8 cellular contexts compared by ENCODE assay signal in the genomic region with DNA sequence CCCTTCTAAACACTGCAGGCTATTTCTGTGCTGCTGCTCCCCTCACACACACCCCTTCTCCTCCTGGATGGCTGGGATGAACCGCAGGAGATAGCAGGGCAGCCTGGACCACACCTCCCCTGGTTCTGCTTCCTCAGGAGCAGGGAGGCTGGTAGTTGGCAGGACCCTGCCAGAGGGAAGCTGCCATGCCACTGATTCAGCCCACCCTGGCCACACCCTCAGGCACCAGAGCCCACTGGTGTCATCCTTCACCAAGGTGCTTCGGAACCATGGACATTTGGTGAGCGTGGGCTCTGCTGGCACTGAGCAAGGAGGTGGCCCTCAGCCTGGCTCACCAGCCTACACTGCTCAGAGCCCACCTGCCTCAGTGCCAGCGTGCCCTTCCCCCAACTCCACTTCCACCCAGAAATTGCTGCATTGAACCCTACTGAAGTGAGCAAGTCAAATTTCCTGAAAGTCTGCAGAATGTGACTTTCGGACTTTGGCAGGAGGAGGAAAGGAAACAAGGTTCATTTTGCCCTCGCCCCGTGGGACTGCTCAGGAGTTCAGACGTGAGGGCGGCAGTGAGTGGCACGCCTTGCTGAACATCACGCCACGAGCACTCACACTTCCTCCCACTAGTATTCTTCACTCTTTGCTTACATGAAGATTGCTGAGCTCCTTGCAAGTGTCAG. TPM values are rescaled to one million over a fixed set of nuclear protein-coding genes. Genes with fewer than 3 reads are reported as not detected.
A peak's percentile ranks its signal among the peaks of the same experiment; 100 is the strongest.
DNase-seq lines count a peak whose midpoint lies in the region; ATAC-seq and TF ChIP-seq lines count a peak whose summit lies in the region.

No MANE protein-coding gene starts in this region.

- no peaks in the 10 kb centered on the region for H3K36me3 Mint-ChIP-seq in activated T-cell treated with anti-CD3 and anti-CD28 coated beads, Interleukin-2, amount 50 U/mL, for 72 hours (ENCODE audit: insufficient read depth in 2 of 2)
- H3K36me3 Mint-ChIP-seq in activated T-cell treated with anti-CD3 and anti-CD28 coated beads, Interleukin-2, amount 50 U/mL, for 4 hours (ENCODE audit: insufficient read depth) = no peaks in the 10 kb centered on the region
- no peaks in the 10 kb centered on the region for H3K36me3 Mint-ChIP-seq in naive B cell

- peaks cover 37% of the 10 kb centered on the region for H3K27me3 Mint-ChIP-seq in activated T-cell treated with anti-CD3 and anti-CD28 coated beads, Interleukin-2, amount 50 U/mL, for 72 hours (ENCODE audit: low read depth)
- peaks cover 37% of the 10 kb centered on the region for H3K27me3 Mint-ChIP-seq in activated T-cell treated with anti-CD3 and anti-CD28 coated beads, Interleukin-2, amount 50 U/mL, for 4 hours (ENCODE audit: low read depth)
- H3K27me3 Mint-ChIP-seq in naive B cell = no peaks in the 10 kb centered on the region

- H3K4me3 Mint-ChIP-seq in activated T-cell treated with anti-CD3 and anti-CD28 coated beads, Interleukin-2, amount 50 U/mL, for 72 hours = peak overlapping the region in 1 of 2 donors; percentile 70
- no peak overlapping the region for H3K4me3 Mint-ChIP-seq in activated T-cell treated with anti-CD3 and anti-CD28 coated beads, Interleukin-2, amount 50 U/mL, for 4 hours
- peak overlapping the region; percentile 50 to 92 (median 90) for H3K4me3 Mint-ChIP-seq in naive B cell

- peak; percentile 21 to 44 for ATAC-seq in activated T-cell treated with anti-CD3 and anti-CD28 coated beads, Interleukin-2, amount 50 U/mL, for 72 hours (replicated peaks in 1 of 2)
- ATAC-seq in activated T-cell treated with anti-CD3 and anti-CD28 coated beads, Interleukin-2, amount 50 U/mL, for 4 hours = no peak
- ATAC-seq in naive B cell (ENCODE audit: low read depth in 2 of 2) (peak; percentile 96 to 98), upper lobe of right lung (peak; percentile 26)

- H3K4me1 Mint-ChIP-seq in activated T-cell treated with anti-CD3 and anti-CD28 coated beads, Interleukin-2, amount 50 U/mL, for 72 hours (ENCODE audit: low read depth) = peaks cover 55% of the 10 kb centered on the region
- peaks cover 19% of the 10 kb centered on the region for H3K4me1 Mint-ChIP-seq in activated T-cell treated with anti-CD3 and anti-CD28 coated beads, Interleukin-2, amount 50 U/mL, for 4 hours (ENCODE audit: low read depth)
- peaks cover 36 to 71% (median 58%) of the 10 kb centered on the region in 3 donors for H3K4me1 Mint-ChIP-seq in naive B cell

- no peaks in the 10 kb centered on the region for H3K9me3 Mint-ChIP-seq in activated T-cell treated with anti-CD3 and anti-CD28 coated beads, Interleukin-2, amount 50 U/mL, for 72 hours
- no peaks in the 10 kb centered on the region for H3K9me3 Mint-ChIP-seq in activated T-cell treated with anti-CD3 and anti-CD28 coated beads, Interleukin-2, amount 50 U/mL, for 4 hours
- no peaks in the 10 kb centered on the region for H3K9me3 Mint-ChIP-seq in naive B cell

- TF ChIP-seq CTCF in epithelial cell of proximal tubule (conservative IDR thresholded peaks at IDR 0.05; ENCODE audit: low read depth, low read length) (no peak), upper lobe of right lung (IDR thresholded peaks at IDR 0.05) (no peak), RWPE1 (conservative IDR thresholded peaks at IDR 0.05; ENCODE audit: low read depth) (no peak)

- peaks cover 19% of the 10 kb centered on the region for H3K4me1 ChIP-seq in upper lobe of right lung

- no peaks in the 10 kb centered on the region for H3K9me3 ChIP-seq in upper lobe of right lung

- peak overlapping the region; percentile 41 for H3K4me3 ChIP-seq in epithelial cell of proximal tubule (ENCODE audit: low read depth, low read length)
- peak overlapping the region; percentile 37 for H3K4me3 ChIP-seq in upper lobe of right lung

- CTCF ChIA-PET in RWPE1 (lab: Yijun Ruan, JAX) = interaction anchor here (0.6 to 1.0 kb wide), 3 partner anchors 19 to 167 kb away, joined by 3 to 7 read pairs (median 4); no protein-coding TSS in a partner anchor

- H3K27ac Mint-ChIP-seq in activated T-cell treated with anti-CD3 and anti-CD28 coated beads, Interleukin-2, amount 50 U/mL, for 72 hours = no peak overlapping the region
- peak overlapping the region; percentile 75 to 97 (median 96) for H3K27ac Mint-ChIP-seq in naive B cell

- intact Hi-C loops in upper lobe of right lung (cut with DNase I) = no loop called here

- no peaks in the 10 kb centered on the region for H3K27me3 ChIP-seq in upper lobe of right lung

- DNase-seq in activated T-cell treated with anti-CD3 and anti-CD28 coated beads, Interleukin-2, amount 50 U/mL, for 72 hours = no peak
- DNase-seq in activated T-cell treated with anti-CD3 and anti-CD28 coated beads, Interleukin-2, amount 50 U/mL, for 4 hours = no peak
- DNase-seq in epithelial cell of proximal tubule (ENCODE audit: low read depth) = no peak
- peak; percentile 74 for DNase-seq in naive B cell
- DNase-seq in upper lobe of right lung = no peak
- DNase-seq in foreskin melanocyte = no peak
- DNase-seq in RWPE1 (ENCODE audit: low spot score) = no peak
- no peak for DNase-seq in NCI-H446 treated with DMSO at 0.1 percent for 48 hours (lab: John Stamatoyannopoulos, UW)

- H3K27ac ChIP-seq in upper lobe of right lung (peak overlapping the region; percentile 81), RWPE1 (no peak overlapping the region)

- H3K36me3 ChIP-seq in upper lobe of right lung = no peaks in the 10 kb centered on the region

- POLR2A ChIA-PET in RWPE1 (lab: Yijun Ruan, JAX; ENCODE audit: low non-redundant PET) = no interaction called here

RNA-seq across cellular contexts. Expression of a gene that starts 26.3 kb away (rescaled TPM):
- total RNA-seq in activated T-cell treated with anti-CD3 and anti-CD28 coated beads, Interleukin-2, amount 50 U/mL, for 72 hours = 10 to 100 TPM; 23.7 to 25.9 TPM
- total RNA-seq in activated T-cell treated with anti-CD3 and anti-CD28 coated beads, Interleukin-2, amount 50 U/mL, for 4 hours = 1 to 10 TPM; 3.1 to 7.1 (median 6.6) TPM
- total RNA-seq in epithelial cell of proximal tubule = 4.6 and 33.1 TPM in 2 replicates
- polyA plus RNA-seq in naive B cell (ENCODE audit: low read depth in 6 of 6) = 1 to 10 TPM in 5 of 6 donors, under 1 TPM in 1; 0.66 to 7.7 (median 5.5) TPM
- total RNA-seq in upper lobe of right lung = 15.4 TPM

RNA-seq across cellular contexts. Expression of a gene that starts 43.4 kb away (rescaled TPM):
- 100 to 1,000 TPM; 102 to 117 TPM for total RNA-seq in activated T-cell treated with anti-CD3 and anti-CD28 coated beads, Interleukin-2, amount 50 U/mL, for 72 hours
- total RNA-seq in activated T-cell treated with anti-CD3 and anti-CD28 coated beads, Interleukin-2, amount 50 U/mL, for 4 hours = 100 to 1,000 TPM; 186 to 222 (median 214) TPM
- total RNA-seq in epithelial cell of proximal tubule (277 and 402 TPM in 2 replicates), upper lobe of right lung (132 TPM)
- 1,000 to 10,000 TPM in 1 of 6 donors, 100 to 1,000 TPM in 5; 640 to 1,092 (median 833) TPM for polyA plus RNA-seq in naive B cell (ENCODE audit: low read depth in 6 of 6)

Comparison
In these comparisons a context has a peak if more than half of its experiments do, and no peak if none do; other contexts are left out.
1. ATAC-seq: peak in activated T-cell treated with anti-CD3 and anti-CD28 coated beads, Interleukin-2, amount 50 U/mL, for 72 hours (2 of 2), naive B cell (2 of 2) and upper lobe of right lung (single experiment); none in activated T-cell treated with anti-CD3 and anti-CD28 coated beads, Interleukin-2, amount 50 U/mL, for 4 hours (0 of 2).